ENCODE assay signal across 9 cellular contexts in genomic region chr1:181091322-181092040, GRCh38. TPM values are rescaled to one million over a fixed set of nuclear protein-coding genes. Genes with fewer than 3 reads are reported as not detected.
A peak's percentile ranks its signal among the peaks of the same experiment; 100 is the strongest.
DNase-seq lines count a peak whose midpoint lies in the region; ATAC-seq and TF ChIP-seq lines count a peak whose summit lies in the region.
"Had no signal": no experiment of that assay in that cellular context is flagged by ENCODE, and none has a peak within 500 bp of the region (broad histone marks: within the 10 kb centered on the region; RNA-seq: fewer than 3 reads in every experiment).

No MANE protein-coding gene starts in this region.

- BruUV-seq in A673 (replicated peaks; lab: Mats Ljungman, UMichigan) = no TSS peak

- intact Hi-C loops in A673 (cut with micrococcal nuclease; ENCODE audit: unreplicated experiment) = no loop called here

- CTCF ChIA-PET in A673 (lab: Charles Lee) (no interaction called here), HEK293 (lab: Yijun Ruan, JAX) (interaction anchor here (0.5 to 3.9 kb wide), 13 partner anchors 8 to 333 kb away, joined by 3 to 36 read pairs (median 4); no protein-coding TSS in a partner anchor)

- peaks cover 61% of the 10 kb centered on the region for H3K4me1 ChIP-seq in A673 (ENCODE audit: insufficient read depth, low read length, poor library complexity, severe bottlenecking)
- peaks cover 12% of the 10 kb centered on the region for H3K4me1 ChIP-seq in HEK293 (ENCODE audit: control insufficient read depth, insufficient read depth, low read length)
- H3K4me1 ChIP-seq in mesodermal cell (ENCODE audit: control insufficient read depth, insufficient read depth, low read length, poor library complexity, severe bottlenecking) = peaks cover 53% of the 10 kb centered on the region

- H3K9me3 ChIP-seq in A673 (ENCODE audit: low read depth, low read length, poor library complexity, severe bottlenecking) (no peaks in the 10 kb centered on the region), HEK293 (ENCODE audit: control insufficient read depth, insufficient read depth, low read depth, low read length) (no peaks in the 10 kb centered on the region), mesodermal cell (ENCODE audit: control insufficient read depth, low read length) (no peaks in the 10 kb centered on the region)

- no peak for TF ChIP-seq CTCF in A673 (conservative IDR thresholded peaks at IDR 0.05; ENCODE audit: low read depth, low read length)
- no peak for TF ChIP-seq CTCF in HEK293 (tag by site-specific recombination; IDR thresholded peaks at IDR 0.05)
- no peak for TF ChIP-seq CTCF in astrocyte of the spinal cord (IDR thresholded peaks at IDR 0.05; ENCODE audit: low read depth, low read length)

- H3K4me3 ChIP-seq in A673 (ENCODE audit: low read depth, low read length, poor library complexity, severe bottlenecking) (peak overlapping the region; percentile 90), HEK293 (ENCODE audit: low read depth, low read length) (peak overlapping the region; percentile 96), astrocyte of the spinal cord (ENCODE audit: low read depth, low read length) (peak overlapping the region; percentile 83), mesodermal cell (ENCODE audit: extremely low read depth, insufficient read depth, low read length, poor library complexity, severe bottlenecking) (peak overlapping the region; percentile 94)

- no peaks in the 10 kb centered on the region for H3K27me3 ChIP-seq in A673 (replicated peaks; ENCODE audit: insufficient read depth, low read depth, low read length, poor library complexity)

- DNase-seq in A673 (ENCODE audit: low spot score) (no peak), astrocyte of the spinal cord (ENCODE audit: low read depth, low spot score) (no peak), NCI-H2081 treated with DMSO at 0.1 percent for 48 hours (lab: John Stamatoyannopoulos, UW) (no peak), SKM-1 (lab: John Stamatoyannopoulos, UW; ENCODE audit: unreplicated experiment) (no peak)
- DNase-seq: NCI-H510A had no signal

- H3K27ac ChIP-seq in A673 (ENCODE audit: low read depth, low read length, poor library complexity, severe bottlenecking) (no peak overlapping the region), HEK293 (ENCODE audit: extremely low read depth, low read depth, low read length) (no peak overlapping the region), mesodermal cell (ENCODE audit: low read depth, low read length, severe bottlenecking) (no peak overlapping the region)

- WGBS in mesodermal cell (ENCODE audit: insufficient coverage in 2 of 2), 2 experiments = 90 to 91% methylated on average over 5 to 6 of the region's 8 CpGs

- H3K36me3 ChIP-seq in A673 (ENCODE audit: insufficient read depth, low read length, poor library complexity, severe bottlenecking) (peaks cover 13% of the 10 kb centered on the region), HEK293 (ENCODE audit: control insufficient read depth in 2 of 2, insufficient read depth in 1 of 2, low read length in 2 of 2) (peaks cover 0 to 37% of the 10 kb centered on the region in 2 experiments; a peak in 2 of 3 replicates), mesodermal cell (ENCODE audit: control insufficient read depth, insufficient read depth, low read length) (peaks cover 32% of the 10 kb centered on the region)

- ATAC-seq in GM21447 (IDR thresholded peaks at IDR 0.05; ENCODE audit: unreplicated experiment) = no peak
- no peak for ATAC-seq in GM21737 (IDR thresholded peaks at IDR 0.05; ENCODE audit: unreplicated experiment)

- in situ Hi-C loops in astrocyte of the spinal cord (cut with HindIII; ENCODE audit: low sequenced_read_pairs) = loop anchor here (5.0 kb wide), 1 partner anchor 76 kb away; no protein-coding TSS in a partner anchor

- POLR2A ChIA-PET in A673 (lab: Charles Lee; ENCODE audit: low non-redundant PET) (interaction anchor here (0.6 kb wide), 1 partner anchor 166 kb away, joined by 3 read pairs; no protein-coding TSS in a partner anchor), HEK293 (lab: Yijun Ruan, JAX) (interaction anchor here (0.8 to 6.6 kb wide), 14 partner anchors 9 to 210 kb away, joined by 3 to 163 read pairs (median 5); partner anchors contain the start of gene STX6)

TF ChIP-seq in HEK293, 187 proteins besides CTCF, POLR2A, EP300 and RAD21 (continues in another document):
- TF ChIP-seq, protein P1, sequence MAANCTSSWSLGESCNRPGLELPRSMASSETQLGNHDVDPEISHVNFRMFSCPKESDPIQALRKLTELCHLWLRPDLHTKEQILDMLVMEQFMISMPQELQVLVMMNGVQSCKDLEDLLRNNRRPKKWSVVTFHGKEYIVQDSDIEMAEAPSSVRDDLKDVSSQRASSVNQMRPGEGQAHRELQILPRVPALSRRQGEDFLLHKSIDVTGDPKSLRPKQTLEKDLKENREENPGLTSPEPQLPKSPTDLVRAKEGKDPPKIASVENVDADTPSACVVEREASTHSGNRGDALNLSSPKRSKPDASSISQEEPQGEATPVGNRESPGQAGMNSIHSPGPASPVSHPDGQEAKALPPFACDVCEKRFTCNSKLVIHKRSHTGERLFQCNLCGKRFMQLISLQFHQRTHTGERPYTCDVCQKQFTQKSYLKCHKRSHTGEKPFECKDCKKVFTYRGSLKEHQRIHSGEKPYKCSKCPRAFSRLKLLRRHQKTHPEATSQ (tag by site-specific recombination; IDR thresholded peaks at IDR 0.05) = no peak
- peak; percentile 63; the same call in 1 of the 2 replicates for TF ChIP-seq ATF2 (tag by site-specific recombination; IDR thresholded peaks at IDR 0.05; ENCODE audit: low read depth)
- no peak for TF ChIP-seq ZNF645 (tag by site-specific recombination; IDR thresholded peaks at IDR 0.05)
- no peak for TF ChIP-seq OVOL3 (tag by site-specific recombination; IDR thresholded peaks at IDR 0.05)
- peak; percentile 28; the same call in 1 of the 2 replicates for TF ChIP-seq PRDM6 (tag by site-specific recombination; IDR thresholded peaks at IDR 0.05)
- TF ChIP-seq GLIS2 (tag by site-specific recombination; IDR thresholded peaks at IDR 0.05) = no peak
- TF ChIP-seq ZNF423 (tag by site-specific recombination; IDR thresholded peaks at IDR 0.05) = no peak
- no peak for TF ChIP-seq ZNF239 (tag by site-specific recombination; IDR thresholded peaks at IDR 0.05)
- TF ChIP-seq KLF17 (tag by site-specific recombination; IDR thresholded peaks at IDR 0.05) = no peak
- TF ChIP-seq ZNF768 (tag by site-specific recombination; IDR thresholded peaks at IDR 0.05) = no peak

RNA-seq across cellular contexts. Expression of gene IER5, which starts 3.0 kb away (rescaled TPM):
- total RNA-seq in A673 (2021) = 25.5 and 28.2 TPM in 2 replicates
- polyA plus RNA-seq in mesodermal cell (2013, experiment 1 of 2) = 11.9 TPM
- 8.5 TPM for polyA plus RNA-seq in mesodermal cell (2013, experiment 2 of 2)

RNA-seq across cellular contexts. Expression of gene MR1, which starts 57.7 kb away (rescaled TPM):
- 2.6 and 2.8 TPM in 2 replicates for total RNA-seq in A673 (2021)
- polyA plus RNA-seq in mesodermal cell (2013, experiment 1 of 2) = 0.59 TPM
- polyA plus RNA-seq in mesodermal cell (2013, experiment 2 of 2) = 0.66 TPM
